18 cellular contexts compared by ENCODE assay signal in the genomic region with DNA sequence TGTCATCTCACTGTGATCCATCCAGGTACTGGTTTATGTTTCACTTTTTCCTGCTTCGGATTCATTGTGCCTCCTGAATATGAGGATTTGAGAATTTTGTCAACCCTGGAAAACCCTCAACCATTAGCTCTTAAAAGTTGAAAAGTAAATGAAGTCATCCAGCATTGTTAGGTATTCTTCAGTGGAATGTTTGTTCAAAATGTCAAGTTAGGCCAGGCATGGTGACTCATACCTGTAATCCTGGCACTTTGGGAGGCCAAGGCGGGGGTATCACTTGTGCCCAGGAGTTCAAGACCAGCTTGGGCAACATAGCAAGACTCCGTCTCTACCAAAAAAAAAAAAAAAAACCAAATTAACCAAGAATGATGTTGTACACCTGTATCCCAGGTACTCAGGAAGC.
DNase-seq lines count a peak whose midpoint lies in the region; ATAC-seq, FAIRE-seq and TF ChIP-seq lines count a peak whose summit lies in the region.
"Had no signal": no experiment of that assay in that cellular context is flagged by ENCODE, and none has a peak within 500 bp of the region (broad histone marks: within the 10 kb centered on the region; RNA-seq: fewer than 3 reads in every experiment).

No MANE protein-coding gene starts in this region.

- in situ Hi-C loops in HepG2 (cut with HindIII; ENCODE audit: extremely low pct_ligation_motif_present, low pct_unique_long_range_greater_than_20kb), result no loop called here

- intact Hi-C loops in HepG2 (cut with micrococcal nuclease; ENCODE audit: unreplicated experiment), result no loop called here
- intact Hi-C loops in upper lobe of right lung (cut with DNase I), result no loop called here
- intact Hi-C loops in A673 (cut with micrococcal nuclease; ENCODE audit: unreplicated experiment), result no loop called here

- CTCF ChIA-PET in HepG2 (lab: Yijun Ruan, JAX; ENCODE audit: low intra/inter-chr PET ratio, low total read pairs), result no interaction called here
- CTCF ChIA-PET in A673 (lab: Charles Lee), result no interaction called here

- TF ChIP-seq CTCF in HepG2 (CRISPR knock-in tag; IDR thresholded peaks at IDR 0.05) (no peak), upper lobe of right lung (IDR thresholded peaks at IDR 0.05) (no peak), A673 (conservative IDR thresholded peaks at IDR 0.05; ENCODE audit: low read depth, low read length) (no peak)

- H3K4me1 ChIP-seq in HepG2 (ENCODE audit: insufficient read depth, low read length) (no peaks in the 10 kb centered on the region), upper lobe of right lung (no peaks in the 10 kb centered on the region), A673 (ENCODE audit: insufficient read depth, low read length, poor library complexity, severe bottlenecking) (no peaks in the 10 kb centered on the region)
- H3K4me1 ChIP-seq: BE2C had no signal

- H3K4me2 ChIP-seq in HepG2 (ENCODE audit: low read depth, low read length), result no peak overlapping the region

- H3K79me2 ChIP-seq in HepG2 (ENCODE audit: insufficient read depth, low read length), result no peaks in the 10 kb centered on the region

- no peak for TF ChIP-seq RAD21 in HepG2 (CRISPR knock-in tag; IDR thresholded peaks at IDR 0.05)

- no peaks in the 10 kb centered on the region for H4K20me1 ChIP-seq in HepG2 (ENCODE audit: insufficient read depth, low read length)

- WGBS in HepG2 (ENCODE audit: low lambda C conversion rate), result 4% methylated on average over 3 of the region's 3 CpGs

- no peak overlapping the region for H3K4me3 ChIP-seq in HepG2 (replicated peaks in 1 of 3; ENCODE audit: insufficient read depth in 1 of 3, low read depth in 2 of 3, low read length in 3 of 3)
- H3K4me3 ChIP-seq in upper lobe of right lung, result no peak overlapping the region
- H3K4me3 ChIP-seq in A673 (ENCODE audit: low read depth, low read length, poor library complexity, severe bottlenecking), result no peak overlapping the region
- H3K4me3 ChIP-seq: K562 had no signal

- no peak overlapping the region for H3K9ac ChIP-seq in HepG2 (ENCODE audit: insufficient read depth, low read depth, low read length)

- POLR2A ChIA-PET in HepG2 (lab: Yijun Ruan, JAX) (no interaction called here), A673 (lab: Charles Lee; ENCODE audit: low non-redundant PET) (no interaction called here)

- BruUV-seq in HepG2 (replicated peaks; lab: Mats Ljungman, UMichigan) (no TSS peak), A673 (replicated peaks; lab: Mats Ljungman, UMichigan) (no TSS peak)

- H3K9me3 ChIP-seq in HepG2 (ENCODE audit: low read length) (no peaks in the 10 kb centered on the region), upper lobe of right lung (no peaks in the 10 kb centered on the region), A673 (ENCODE audit: low read depth, low read length, poor library complexity, severe bottlenecking) (no peaks in the 10 kb centered on the region)
- H3K9me3 ChIP-seq: BE2C had no signal

- TF ChIP-seq EP300 in HepG2 (IDR thresholded peaks at IDR 0.05; ENCODE audit: low read depth in 2 of 2, low read length in 2 of 2), result no peak
- TF ChIP-seq EP300 in HepG2 (CRISPR knock-in tag; IDR thresholded peaks at IDR 0.05; ENCODE audit: borderline replicate concordance), result no peak

- H3K36me3 ChIP-seq in HepG2 (replicated peaks in 1 of 2; ENCODE audit: control insufficient read depth in 1 of 2, insufficient read depth in 2 of 2, low read length in 2 of 2), result no peaks in the 10 kb centered on the region
- no peaks in the 10 kb centered on the region for H3K36me3 ChIP-seq in upper lobe of right lung
- no peaks in the 10 kb centered on the region for H3K36me3 ChIP-seq in A673 (ENCODE audit: insufficient read depth, low read length, poor library complexity, severe bottlenecking)
- H3K36me3 ChIP-seq: BE2C had no signal

- no peak overlapping the region for H2AFZ ChIP-seq in HepG2 (ENCODE audit: low read length)

- H3K27me3 ChIP-seq in HepG2 (ENCODE audit: control insufficient read depth in 1 of 2, insufficient read depth in 2 of 2, low read length in 2 of 2) (no peaks in the 10 kb centered on the region), upper lobe of right lung (no peaks in the 10 kb centered on the region), A673 (replicated peaks; ENCODE audit: insufficient read depth, low read depth, low read length, poor library complexity) (no peaks in the 10 kb centered on the region)
- H3K27me3 ChIP-seq: BE2C had no signal

- no peak for ATAC-seq in HepG2
- ATAC-seq in upper lobe of right lung, result peak; percentile 39
- ATAC-seq: K562 had no signal

- no peak for FAIRE-seq in HepG2 (lab: Jason Lieb, UNC)
- FAIRE-seq: H1, K562 had no signal

- DNase-seq in Daoy (ENCODE audit: low read depth), result peak; percentile 1
- peak; percentile 13 for DNase-seq in astrocyte of the hippocampus (ENCODE audit: low read depth, low spot score)
- no peak for DNase-seq in HepG2 (ENCODE audit: low spot score)
- no peak for DNase-seq in upper lobe of right lung
- DNase-seq in NCI-H446 treated with DMSO at 0.1 percent for 48 hours (lab: John Stamatoyannopoulos, UW), result no peak
- DNase-seq in A673 (ENCODE audit: low spot score), result no peak
- DNase-seq: ACHN; BE2C; C1 segment of cervical spinal cord; CD4-positive, CD25-positive, alpha-beta regulatory T cell; CD8-positive, alpha-beta memory T cell; COR-L47; DMS 273 treated with DMSO at 0.1 percent for 48 hours; DMS79; GF-D8; H9 had no signal

- H3K27ac ChIP-seq in HepG2 (ENCODE audit: extremely low read length, insufficient read depth, low read length) (no peak overlapping the region), upper lobe of right lung (no peak overlapping the region), A673 (ENCODE audit: low read depth, low read length, poor library complexity, severe bottlenecking) (no peak overlapping the region)

- no peak for TF ChIP-seq POLR2A in HepG2 (IDR thresholded peaks at IDR 0.05; ENCODE audit: insufficient read depth in 1 of 2, low read depth in 2 of 2, low read length in 2 of 2)

TF ChIP-seq in HepG2, 621 proteins besides CTCF, POLR2A, EP300 and RAD21:
- no peak for TF ChIP-seq PAWR (CRISPR knock-in tag; IDR thresholded peaks at IDR 0.05; ENCODE audit: borderline replicate concordance)
- peak; percentile 31; the same call in 1 of the 2 replicates for TF ChIP-seq FOSL2 (CRISPR knock-in tag; IDR thresholded peaks at IDR 0.05)
- TF ChIP-seq ZNF10 (CRISPR knock-in tag; IDR thresholded peaks at IDR 0.05; ENCODE audit: borderline replicate concordance, low read depth), result no peak

Comparison
In these comparisons a context has a peak if more than half of its experiments do, and no peak if none do; other contexts are left out.
1. DNase-seq: peak in Daoy (single experiment) and astrocyte of the hippocampus (single experiment); none in HepG2 (single experiment), upper lobe of right lung (single experiment), NCI-H446 treated with DMSO at 0.1 percent for 48 hours (single experiment) and A673 (single experiment).